In genomic region chr1:112260699-112261098, GRCh38 we compare ENCODE assay signal across 33 cellular contexts.
"Had no signal": no experiment of that assay in that cellular context is flagged by ENCODE, and none has a peak within 500 bp of the region (broad histone marks: within the 10 kb centered on the region; RNA-seq: fewer than 3 reads in every experiment).

No MANE protein-coding gene starts in this region.

- H3K4me1 Mint-ChIP-seq: activated B cell treated with CpG ODN at 0.5 μM for 24 hours; activated CD4-positive, alpha-beta memory T cell treated with anti-CD3 and anti-CD28 coated beads, Interleukin-2, amount 10 ng/mL, durations not matched to agents 7 days and 5 days; activated CD4-positive, alpha-beta T cell treated with anti-CD3 and anti-CD28 coated beads, Interleukin-2, amount 10 ng/mL, durations not matched to agents 24 days and 14 days; activated CD8-positive, alpha-beta memory T cell treated with anti-CD3 and anti-CD28 coated beads, Interleukin-2, amount 10 ng/mL, durations not matched to agents 7 days and 5 days; activated naive CD4-positive, alpha-beta T cell treated with anti-CD3 and anti-CD28 coated beads, Interleukin-2, amount 10 ng/mL, durations not matched to agents 7 days and 5 days; activated naive CD4-positive, alpha-beta T cell treated with anti-CD3 and anti-CD28 coated beads, Interleukin-2, amount 50 U/mL, for 24 hours; activated naive CD8-positive, alpha-beta T cell treated with anti-CD3 and anti-CD28 coated beads, Interleukin-2, amount 10 ng/mL, durations not matched to agents 7 days and 5 days; activated naive CD8-positive, alpha-beta T cell treated with anti-CD3 and anti-CD28 coated beads, Interleukin-2, amount 50 U/mL, for 24 hours had no signal

- ATAC-seq: activated CD8-positive, alpha-beta memory T cell treated with anti-CD3 and anti-CD28 coated beads, Interleukin-2, amount 10 ng/mL, durations not matched to agents 7 days and 5 days; activated CD8-positive, alpha-beta T cell treated with anti-CD3 and anti-CD28 coated beads, Interleukin-2, amount 10 ng/mL, durations not matched to agents 7 days and 5 days; activated naive CD8-positive, alpha-beta T cell treated with anti-CD3 and anti-CD28 coated beads, Interleukin-2, amount 50 U/mL, for 24 hours had no signal

- H3K4me3 ChIP-seq: ascending aorta had no signal

- H3K27me3 ChIP-seq: ascending aorta had no signal

- DNase-seq: activated B cell treated with CpG ODN at 0.5 μM for 24 hours; activated CD4-positive, alpha-beta memory T cell treated with anti-CD3 and anti-CD28 coated beads, Interleukin-2, amount 10 ng/mL, durations not matched to agents 7 days and 5 days; activated CD4-positive, alpha-beta T cell treated with anti-CD3 and anti-CD28 coated beads for 4 hours; activated CD4-positive, alpha-beta T cell treated with anti-CD3 and anti-CD28 coated beads, Interleukin-2, amount 10 ng/mL, durations not matched to agents 24 days and 14 days; activated CD4-positive, alpha-beta T cell treated with anti-CD3 and anti-CD28 coated beads, Interleukin-2, amount 50 U/mL, for 1 hour; activated CD4-positive, alpha-beta T cell treated with anti-CD3 and anti-CD28 coated beads, Interleukin-2, amount 50 U/mL, for 4 hours; activated CD4-positive, CD25-positive, alpha-beta regulatory T cell treated with anti-CD3 and anti-CD28 coated beads, Interleukin-2, amount 50 U/mL, for 72 hours; activated CD8-positive, alpha-beta memory T cell treated with anti-CD3 and anti-CD28 coated beads for 24 hours; activated CD8-positive, alpha-beta memory T cell treated with anti-CD3 and anti-CD28 coated beads, Interleukin-2, amount 10 ng/mL, durations not matched to agents 7 days and 5 days; activated CD8-positive, alpha-beta memory T cell treated with anti-CD3 and anti-CD28 coated beads, Interleukin-2, amount 50 U/mL, for 48 hours; activated CD8-positive, alpha-beta T cell treated with anti-CD3 and anti-CD28 coated beads, Interleukin-2, amount 10 ng/mL, durations not matched to agents 7 days and 5 days; activated effector memory CD4-positive, alpha-beta T cell treated with Interleukin-2 at 50 U/mL for 16 hours; activated gamma-delta T cell; activated naive CD4-positive, alpha-beta T cell treated with anti-CD3 and anti-CD28 coated beads, Interleukin-2, amount 10 ng/mL, durations not matched to agents 7 days and 5 days; activated naive CD4-positive, alpha-beta T cell treated with Interleukin-2 at 50 U/mL for 16 hours; activated naive CD8-positive, alpha-beta T cell treated with anti-CD3 and anti-CD28 coated beads, Interleukin-2, amount 10 ng/mL, durations not matched to agents 7 days and 5 days; activated naive CD8-positive, alpha-beta T cell treated with anti-CD3 and anti-CD28 coated beads, Interleukin-2, amount 50 U/mL, for 24 hours; activated T-cell treated with anti-CD3 and anti-CD28 coated beads, Interleukin-2, amount 50 U/mL, for 24 hours; activated T-cell treated with anti-CD3 and anti-CD28 coated beads, Interleukin-2, amount 50 U/mL, for 48 hours; amygdala; anterior cingulate cortex; central memory CD4-positive, alpha-beta T cell; T-helper 1 cell; T-helper 2 cell; T-helper 9 cell had no signal

- H3K36me3 ChIP-seq: ascending aorta had no signal

- H3K4me1 ChIP-seq: ascending aorta had no signal

- H3K36me3 Mint-ChIP-seq: activated CD8-positive, alpha-beta memory T cell treated with anti-CD3 and anti-CD28 coated beads, Interleukin-2, amount 10 ng/mL, durations not matched to agents 7 days and 5 days; activated naive CD4-positive, alpha-beta T cell treated with anti-CD3 and anti-CD28 coated beads, Interleukin-2, amount 10 ng/mL, durations not matched to agents 7 days and 5 days; activated naive CD4-positive, alpha-beta T cell treated with anti-CD3 and anti-CD28 coated beads, Interleukin-2, amount 50 U/mL, for 24 hours; activated naive CD8-positive, alpha-beta T cell; activated naive CD8-positive, alpha-beta T cell treated with anti-CD3 and anti-CD28 coated beads, Interleukin-2, amount 10 ng/mL, durations not matched to agents 7 days and 5 days; brain had no signal

- H3K4me3 Mint-ChIP-seq: activated B cell treated with CpG ODN at 0.5 μM for 24 hours; activated CD4-positive, alpha-beta memory T cell treated with anti-CD3 and anti-CD28 coated beads, Interleukin-2, amount 10 ng/mL, durations not matched to agents 7 days and 5 days; activated CD4-positive, alpha-beta T cell treated with anti-CD3 and anti-CD28 coated beads, Interleukin-2, amount 10 ng/mL, durations not matched to agents 24 days and 14 days; activated CD8-positive, alpha-beta memory T cell treated with anti-CD3 and anti-CD28 coated beads, Interleukin-2, amount 10 ng/mL, durations not matched to agents 7 days and 5 days; activated CD8-positive, alpha-beta T cell treated with anti-CD3 and anti-CD28 coated beads, Interleukin-2, amount 10 ng/mL, durations not matched to agents 7 days and 5 days; activated naive CD4-positive, alpha-beta T cell treated with anti-CD3 and anti-CD28 coated beads, Interleukin-2, amount 10 ng/mL, durations not matched to agents 7 days and 5 days; activated naive CD4-positive, alpha-beta T cell treated with anti-CD3 and anti-CD28 coated beads, Interleukin-2, amount 50 U/mL, for 24 hours; activated naive CD8-positive, alpha-beta T cell; activated naive CD8-positive, alpha-beta T cell treated with anti-CD3 and anti-CD28 coated beads, Interleukin-2, amount 10 ng/mL, durations not matched to agents 7 days and 5 days; activated naive CD8-positive, alpha-beta T cell treated with anti-CD3 and anti-CD28 coated beads, Interleukin-2, amount 50 U/mL, for 24 hours; activated T-cell treated with anti-CD3 and anti-CD28 coated beads, Interleukin-2, amount 50 U/mL, for 24 hours; brain; T-helper 1 cell treated with Interleukin-12 subunit alpha and Interleukin-12 subunit beta and Interleukin-4 antibody, amounts not matched to agents 30 μg/mL and 1 μg/mL, for 36 hours; T-helper 2 cell treated with Interferon-gamma antibody and Interleukin-4, amounts not matched to agents 5 μg/mL and 100 μg/mL, for 36 hours had no signal

- H3K9me3 ChIP-seq: ascending aorta had no signal

- H3K9me3 Mint-ChIP-seq: activated B cell treated with CpG ODN at 0.5 μM for 24 hours; activated CD4-positive, alpha-beta memory T cell treated with anti-CD3 and anti-CD28 coated beads, Interleukin-2, amount 10 ng/mL, durations not matched to agents 7 days and 5 days; activated CD4-positive, alpha-beta T cell treated with anti-CD3 and anti-CD28 coated beads, Interleukin-2, amount 10 ng/mL, durations not matched to agents 24 days and 14 days; activated naive CD4-positive, alpha-beta T cell treated with anti-CD3 and anti-CD28 coated beads, Interleukin-2, amount 10 ng/mL, durations not matched to agents 7 days and 5 days; activated naive CD4-positive, alpha-beta T cell treated with anti-CD3 and anti-CD28 coated beads, Interleukin-2, amount 50 U/mL, for 24 hours; activated naive CD8-positive, alpha-beta T cell treated with anti-CD3 and anti-CD28 coated beads, Interleukin-2, amount 10 ng/mL, durations not matched to agents 7 days and 5 days; activated naive CD8-positive, alpha-beta T cell treated with anti-CD3 and anti-CD28 coated beads, Interleukin-2, amount 50 U/mL, for 24 hours; activated T-cell treated with anti-CD3 and anti-CD28 coated beads, Interleukin-2, amount 50 U/mL, for 24 hours; activated T-helper 2 cell treated with anti-CD3 and anti-CD28 coated beads, Interferon-gamma antibody, Interleukin-2, Interleukin-4, amounts not matched to agents 10 μg/mL and 5 μg/mL and 100 μg/mL, durations not matched to agents 14 hours and 24 hours and 36 hours; brain; T-helper 1 cell treated with Interleukin-12 subunit alpha and Interleukin-12 subunit beta and Interleukin-4 antibody, amounts not matched to agents 30 μg/mL and 1 μg/mL, for 36 hours; T-helper 2 cell treated with Interferon-gamma antibody and Interleukin-4, amounts not matched to agents 5 μg/mL and 100 μg/mL, for 36 hours had no signal

- H3K27ac Mint-ChIP-seq: activated B cell treated with CpG ODN at 0.5 μM for 24 hours; activated CD4-positive, alpha-beta memory T cell treated with anti-CD3 and anti-CD28 coated beads, Interleukin-2, amount 10 ng/mL, durations not matched to agents 7 days and 5 days; activated CD4-positive, alpha-beta T cell treated with anti-CD3 and anti-CD28 coated beads, Interleukin-2, amount 10 ng/mL, durations not matched to agents 24 days and 14 days; activated CD8-positive, alpha-beta memory T cell treated with anti-CD3 and anti-CD28 coated beads, Interleukin-2, amount 10 ng/mL, durations not matched to agents 7 days and 5 days; activated CD8-positive, alpha-beta T cell treated with anti-CD3 and anti-CD28 coated beads, Interleukin-2, amount 10 ng/mL, durations not matched to agents 7 days and 5 days; activated naive CD4-positive, alpha-beta T cell treated with anti-CD3 and anti-CD28 coated beads, Interleukin-2, amount 10 ng/mL, durations not matched to agents 7 days and 5 days; activated naive CD4-positive, alpha-beta T cell treated with anti-CD3 and anti-CD28 coated beads, Interleukin-2, amount 50 U/mL, for 24 hours; activated naive CD8-positive, alpha-beta T cell; activated naive CD8-positive, alpha-beta T cell treated with anti-CD3 and anti-CD28 coated beads, Interleukin-2, amount 10 ng/mL, durations not matched to agents 7 days and 5 days; activated naive CD8-positive, alpha-beta T cell treated with anti-CD3 and anti-CD28 coated beads, Interleukin-2, amount 50 U/mL, for 24 hours; activated T-cell treated with anti-CD3 and anti-CD28 coated beads, Interleukin-2, amount 50 U/mL, for 24 hours; activated T-helper 2 cell treated with anti-CD3 and anti-CD28 coated beads, Interferon-gamma antibody, Interleukin-2, Interleukin-4, amounts not matched to agents 10 μg/mL and 5 μg/mL and 100 μg/mL, durations not matched to agents 14 hours and 24 hours and 36 hours; brain; T-helper 1 cell treated with Interleukin-12 subunit alpha and Interleukin-12 subunit beta and Interleukin-4 antibody, amounts not matched to agents 30 μg/mL and 1 μg/mL, for 36 hours; T-helper 2 cell treated with Interferon-gamma antibody and Interleukin-4, amounts not matched to agents 5 μg/mL and 100 μg/mL, for 36 hours had no signal

- H3K27me3 Mint-ChIP-seq: activated naive CD8-positive, alpha-beta T cell treated with anti-CD3 and anti-CD28 coated beads, Interleukin-2, amount 10 ng/mL, durations not matched to agents 7 days and 5 days had no signal

- H3K27ac ChIP-seq: ascending aorta, VCaP had no signal
